8 cellular contexts compared by ENCODE assay signal in the genomic region with DNA sequence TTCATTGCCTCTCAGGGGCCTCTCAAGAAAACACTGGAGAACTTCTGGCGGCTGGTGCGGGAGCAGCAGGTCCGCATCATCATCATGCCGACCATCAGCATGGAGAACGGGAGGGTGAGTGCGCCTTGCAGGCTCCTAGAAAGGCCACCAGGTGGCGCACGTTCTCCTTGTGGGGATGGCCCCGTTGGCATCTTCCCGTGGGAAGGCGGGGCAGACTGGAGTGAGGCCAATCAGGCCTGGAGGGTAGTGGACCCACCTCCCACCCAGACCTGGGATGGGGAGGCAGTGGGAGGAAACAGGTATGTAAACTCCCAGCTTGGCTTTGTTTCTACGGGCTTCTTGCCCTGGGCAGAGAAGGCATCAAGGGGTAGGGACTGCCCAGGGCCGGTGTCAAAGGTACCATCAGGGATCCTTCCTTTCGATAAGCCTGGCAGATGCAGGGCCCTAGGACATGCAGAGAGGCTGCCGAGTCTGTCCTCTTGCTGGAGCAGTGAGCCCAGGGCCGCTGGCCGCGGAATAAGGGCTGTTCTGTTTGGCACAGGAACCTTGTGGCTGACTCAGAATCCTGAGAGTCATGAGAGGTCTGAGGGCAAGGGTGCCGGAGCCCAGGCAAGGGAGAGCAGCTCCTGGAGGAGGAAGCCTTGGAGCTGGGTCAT. TPM values are rescaled to one million over a fixed set of nuclear protein-coding genes. Genes with fewer than 3 reads are reported as not detected.
DNase-seq lines count a peak whose midpoint lies in the region; ATAC-seq, FAIRE-seq and TF ChIP-seq lines count a peak whose summit lies in the region.

No MANE protein-coding gene starts in this region.

- no peak for TF ChIP-seq POLR2A in GM12892 (IDR thresholded peaks at IDR 0.05; ENCODE audit: low read depth, low read length)

- intact Hi-C loops in left colon (cut with DNase I, micrococcal nuclease) = loop anchor here in 1 of 2 donors (10.0 kb wide), 3 partner anchors 101 to 511 kb away; partner anchors contain the start of gene IARS1

- ATAC-seq in HG03139 (IDR thresholded peaks at IDR 0.05; ENCODE audit: unreplicated experiment) (peak; percentile 70), left colon (peak; percentile 83), HG03565 (IDR thresholded peaks at IDR 0.05; ENCODE audit: unreplicated experiment) (no peak)

- DNase-seq in GM12892 (ENCODE audit: insufficient read length) = peak; percentile 73
- peak; percentile 5 for DNase-seq in NCI-H446 treated with DMSO at 0.1 percent for 48 hours (lab: John Stamatoyannopoulos, UW)
- DNase-seq in activated CD4-positive, alpha-beta T cell treated with anti-CD3 and anti-CD28 coated beads for 1 hour = peak; percentile 56
- DNase-seq in cerebellar nuclear complex (lab: John Stamatoyannopoulos, UW) = peak; percentile 75 to 80
- peak; percentile 67 to 80 for DNase-seq in left colon
- DNase-seq in stimulated activated CD4-positive, alpha-beta T cell treated with anti-CD3 and anti-CD28 coated beads, Interleukin-4, amount 100 ng/mL, for 24 hours = peak; percentile 80

- peak; percentile 40 for FAIRE-seq in GM12892 (lab: Jason Lieb, UNC)

RNA-seq across cellular contexts. Expression of gene SPTLC1, which starts 18.9 kb away (rescaled TPM):
- 35.9 TPM for polyA plus RNA-seq in GM12892 (2012; ENCODE audit: missing spikeins)
- 10 to 100 TPM; 74.3 to 81.7 TPM for total RNA-seq in left colon

Comparison
In these comparisons a context has a peak if more than half of its experiments do, and no peak if none do; other contexts are left out.
1. DNase-seq: peak in every context shown above with its lines; median percentile 80 in stimulated activated CD4-positive, alpha-beta T cell treated with anti-CD3 and anti-CD28 coated beads, Interleukin-4, amount 100 ng/mL, for 24 hours; 78 in cerebellar nuclear complex; 74 in left colon; 73 in GM12892; 56 in activated CD4-positive, alpha-beta T cell treated with anti-CD3 and anti-CD28 coated beads for 1 hour; 5 in NCI-H446 treated with DMSO at 0.1 percent for 48 hours.